Comparison of ENCODE assay signal across 29 cellular contexts in genomic region chr1:4088676-4089075, GRCh38.
"Had no signal": no experiment of that assay in that cellular context is flagged by ENCODE, and none has a peak within 500 bp of the region (broad histone marks: within the 10 kb centered on the region; RNA-seq: fewer than 3 reads in every experiment).

No MANE protein-coding gene starts in this region.

- DNase-seq: heart left ventricle; hypothalamus; immature natural killer cell; kidney; left colon; left lung; naive B cell; natural killer cell; nephron progenitor cell; nucleus accumbens; ovary; right lobe of liver; small intestine; stimulated activated CD4-positive, alpha-beta T cell treated with anti-CD3 and anti-CD28 coated beads, Interleukin-1b, Interleukin-23, amount 100 ng/mL, for 48 hours; stimulated activated CD4-positive, alpha-beta T cell treated with anti-CD3 and anti-CD28 coated beads, Interleukin-2, amount 100 ng/mL, for 48 hours; stimulated activated CD4-positive, alpha-beta T cell treated with anti-CD3 and anti-CD28 coated beads, Interleukin-4, amount 100 ng/mL, for 4 hours; stimulated activated CD8-positive, alpha-beta memory T cell treated with anti-CD3 and anti-CD28 coated beads, Interleukin-4, amount 100 ng/mL, for 48 hours; stimulated activated naive CD4-positive, alpha-beta T cell treated with Interleukin-2 at 50 U/mL for 16 hours; stimulated activated naive CD8-positive, alpha-beta T cell treated with anti-CD3 and anti-CD28 coated beads, Interleukin-15, amount 100 ng/mL, for 72 hours; substantia nigra; testis; thyroid gland; transverse colon had no signal

- H3K4me3 Mint-ChIP-seq: immature natural killer cell; naive B cell; natural killer cell; nephron progenitor cell; stimulated activated memory B cell treated with anti-CD40 and anti-IgM and Interleukin-4, amounts not matched to agents 10 μg/mL and 1 μg/mL and 100 μg/mL, for 72 hours; stimulated activated naive CD8-positive, alpha-beta T cell treated with anti-CD3 and anti-CD28 coated beads, Interleukin-15, amount 100 ng/mL, for 72 hours had no signal

- ATAC-seq: heart left ventricle; left colon; left lung; natural killer cell; right lobe of liver; stimulated activated memory B cell treated with anti-CD40 and anti-IgM and Interleukin-4, amounts not matched to agents 10 μg/mL and 1 μg/mL and 100 μg/mL, for 72 hours; stimulated activated naive CD8-positive, alpha-beta T cell treated with anti-CD3 and anti-CD28 coated beads, Interleukin-15, amount 100 ng/mL, for 72 hours had no signal

- H3K27me3 ChIP-seq: ovary, right atrium auricular region, right lobe of liver, testis, thyroid gland, transverse colon, upper lobe of left lung, vagina had no signal

- H3K27ac ChIP-seq: heart left ventricle, left lung, ovary, right atrium auricular region, right lobe of liver, testis, thyroid gland, transverse colon, upper lobe of left lung, vagina had no signal

- H3K4me3 ChIP-seq: heart left ventricle, left lung, lung, ovary, right atrium auricular region, right lobe of liver, testis, thyroid gland, transverse colon, upper lobe of left lung, vagina had no signal

- H3K36me3 ChIP-seq: heart left ventricle, left lung, ovary, right atrium auricular region, right lobe of liver, thyroid gland, transverse colon, upper lobe of left lung, vagina had no signal

- H3K27ac Mint-ChIP-seq: immature natural killer cell; natural killer cell; progenitor cell of endocrine pancreas; stimulated activated memory B cell treated with anti-CD40 and anti-IgM and Interleukin-4, amounts not matched to agents 10 μg/mL and 1 μg/mL and 100 μg/mL, for 72 hours had no signal

- H3K9me3 ChIP-seq: ovary, right lobe of liver, testis, thyroid gland, transverse colon, vagina had no signal

- H3K4me1 Mint-ChIP-seq: immature natural killer cell; natural killer cell; stimulated activated memory B cell treated with anti-CD40 and anti-IgM and Interleukin-4, amounts not matched to agents 10 μg/mL and 1 μg/mL and 100 μg/mL, for 72 hours; stimulated activated naive CD8-positive, alpha-beta T cell treated with anti-CD3 and anti-CD28 coated beads, Interleukin-15, amount 100 ng/mL, for 72 hours had no signal

- H3K36me3 Mint-ChIP-seq: immature natural killer cell; natural killer cell; stimulated activated memory B cell treated with anti-CD40 and anti-IgM and Interleukin-4, amounts not matched to agents 10 μg/mL and 1 μg/mL and 100 μg/mL, for 72 hours had no signal

- H3K4me1 ChIP-seq: heart left ventricle, left lung, right atrium auricular region, thyroid gland, transverse colon, vagina had no signal
